Comparison of ENCODE assay signal across 22 cellular contexts in the genomic region with DNA sequence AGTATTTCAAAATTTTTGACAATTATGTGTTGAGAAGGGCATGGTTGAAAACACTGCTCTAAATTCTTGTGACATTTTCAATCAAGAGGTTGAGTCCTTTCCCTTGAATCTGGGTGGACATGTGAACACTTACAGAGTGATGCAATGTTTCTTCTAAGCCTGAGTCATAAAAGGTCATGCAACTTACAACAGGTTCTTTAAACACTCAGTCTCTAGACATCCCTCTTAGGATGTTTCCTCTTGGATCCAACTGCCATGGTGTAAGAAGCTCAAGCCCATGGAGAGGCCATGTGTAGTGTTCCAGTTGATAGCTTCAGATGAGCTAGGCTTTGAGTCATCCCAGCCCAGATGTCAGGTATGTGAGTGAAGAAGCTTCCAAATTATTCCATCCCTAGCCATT.
"Had no signal": no experiment of that assay in that cellular context is flagged by ENCODE, and none has a peak within 500 bp of the region (broad histone marks: within the 10 kb centered on the region; RNA-seq: fewer than 3 reads in every experiment).

No MANE protein-coding gene starts in this region.

- H3K27ac ChIP-seq: coronary artery, gastrocnemius medialis, heart right ventricle, left ventricle myocardium inferior, tibial artery, vagina had no signal

- H3K27me3 ChIP-seq: gastrocnemius medialis, tibial artery, vagina had no signal

- H3K4me3 ChIP-seq: coronary artery, gastrocnemius medialis, heart right ventricle, left ventricle myocardium inferior, tibial artery, vagina had no signal

- FAIRE-seq: endothelial cell of umbilical vein, TTC549 had no signal

- DNase-seq: activated CD4-positive, alpha-beta T cell treated with anti-CD3 and anti-CD28 coated beads for 48 hours; activated CD8-positive, alpha-beta memory T cell treated with anti-CD3 and anti-CD28 coated beads, Interleukin-2, amount 50 U/mL, for 48 hours; activated gamma-delta T cell; activated T-cell treated with anti-CD3 and anti-CD28 coated beads, Interleukin-2, amount 50 U/mL, for 72 hours; effector CD8-positive, alpha-beta T cell; gastrocnemius medialis; heart right ventricle; left ventricle myocardium inferior; mesendoderm; natural killer cell; posterior cingulate gyrus; stimulated activated CD4-positive, alpha-beta T cell treated with anti-CD3 and anti-CD28 coated beads, Interleukin-15, amount 100 ng/mL, for 24 hours; stimulated activated CD4-positive, alpha-beta T cell treated with anti-CD3 and anti-CD28 coated beads, Interleukin-4, amount 100 ng/mL, for 1 hour; stimulated activated naive B cell treated with anti-CD40 and anti-IgM and Interleukin-4, amounts not matched to agents 10 μg/mL and 1 μg/mL and 100 μg/mL, for 72 hours; T-helper 17 cell; tibial artery had no signal

- ATAC-seq: activated naive CD4-positive, alpha-beta T cell treated with anti-CD3 and anti-CD28 coated beads, Interleukin-2, amount 50 U/mL, for 72 hours; activated T-cell treated with anti-CD3 and anti-CD28 coated beads, Interleukin-2, amount 50 U/mL, for 72 hours; gastrocnemius medialis; heart right ventricle; natural killer cell; stimulated activated naive B cell treated with anti-CD40 and anti-IgM and Interleukin-4, amounts not matched to agents 10 μg/mL and 1 μg/mL and 100 μg/mL, for 72 hours; T-helper 17 cell; WTC11 had no signal

- H3K9me3 ChIP-seq: gastrocnemius medialis, heart right ventricle, left ventricle myocardium inferior, tibial artery, vagina had no signal

- H3K36me3 ChIP-seq: gastrocnemius medialis, heart right ventricle, left ventricle myocardium inferior, tibial artery, vagina had no signal

- H3K4me1 ChIP-seq: gastrocnemius medialis, heart right ventricle, left ventricle myocardium inferior, tibial artery, vagina had no signal
